ENCODE assay signal across 18 cellular contexts in genomic region chr14:44108601-44109000, GRCh38.
A peak's percentile ranks its signal among the peaks of the same experiment; 100 is the strongest.
DNase-seq lines count a peak whose midpoint lies in the region; ATAC-seq and TF ChIP-seq lines count a peak whose summit lies in the region.
"Had no signal": no experiment of that assay in that cellular context is flagged by ENCODE, and none has a peak within 500 bp of the region (broad histone marks: within the 10 kb centered on the region; RNA-seq: fewer than 3 reads in every experiment).

No MANE protein-coding gene starts in this region.

- no peak overlapping the region for H3K27ac Mint-ChIP-seq in progenitor cell of endocrine pancreas
- H3K27ac Mint-ChIP-seq: H9 had no signal

- no peaks in the 10 kb centered on the region for H3K4me1 Mint-ChIP-seq in progenitor cell of endocrine pancreas (ENCODE audit: low read depth)

- no peak for TF ChIP-seq CTCF in RWPE2 (IDR thresholded peaks at IDR 0.05; ENCODE audit: poor library complexity, severe bottlenecking)
- no peak for TF ChIP-seq CTCF in right atrium auricular region (IDR thresholded peaks at IDR 0.05)
- TF ChIP-seq CTCF in progenitor cell of endocrine pancreas (IDR thresholded peaks at IDR 0.05; ENCODE audit: unreplicated experiment) = no peak

- H3K4me3 Mint-ChIP-seq in progenitor cell of endocrine pancreas (ENCODE audit: low read depth) = no peak overlapping the region
- H3K4me3 Mint-ChIP-seq: H9 had no signal

- H3K27me3 Mint-ChIP-seq in progenitor cell of endocrine pancreas = no peaks in the 10 kb centered on the region

- peak; percentile 94 for ATAC-seq in RWPE2 (ENCODE audit: low read depth)
- ATAC-seq in esophagus mucosa = peak; percentile 26
- no peak for ATAC-seq in GM21528 (IDR thresholded peaks at IDR 0.05; ENCODE audit: low FRiP score, unreplicated experiment)
- ATAC-seq: HepG2 had no signal

- H3K27ac ChIP-seq in RWPE2 (ENCODE audit: poor library complexity, severe bottlenecking) (peak overlapping the region; percentile 1), right atrium auricular region (no peak overlapping the region)
- H3K27ac ChIP-seq: Peyer's patch had no signal

- H3K36me3 ChIP-seq in RWPE2 (ENCODE audit: low read depth) (no peaks in the 10 kb centered on the region), neuron (ENCODE audit: insufficient read depth, low read length) (no peaks in the 10 kb centered on the region), right atrium auricular region (no peaks in the 10 kb centered on the region)
- H3K36me3 ChIP-seq: Peyer's patch had no signal

- H3K4me1 ChIP-seq in RWPE2 (ENCODE audit: insufficient read depth, poor library complexity, severe bottlenecking) (peaks cover 8% of the 10 kb centered on the region), neuron (ENCODE audit: insufficient read depth, low read length) (no peaks in the 10 kb centered on the region), right atrium auricular region (no peaks in the 10 kb centered on the region)
- H3K4me1 ChIP-seq: Peyer's patch had no signal

- H3K4me3 ChIP-seq in RWPE2 (ENCODE audit: severe bottlenecking) = no peak overlapping the region
- no peak overlapping the region for H3K4me3 ChIP-seq in neuron (ENCODE audit: low read length)
- H3K4me3 ChIP-seq in right atrium auricular region = no peak overlapping the region
- H3K4me3 ChIP-seq: Peyer's patch had no signal

- DNase-seq in HT-29 (ENCODE audit: low spot score) (peak; percentile 3), RWPE2 (ENCODE audit: low spot score) (no peak), right atrium auricular region (ENCODE audit: low spot score) (no peak), progenitor cell of endocrine pancreas (ENCODE audit: low spot score, unreplicated experiment) (no peak)
- DNase-seq in NK-92 treated with Interleukin-12 subunit alpha and Interleukin-12 subunit beta, amount 100 ng/mL, for 24 hours (lab: John Stamatoyannopoulos, UW) = no peak
- DNase-seq: ACHN, C1 segment of cervical spinal cord, DMS79, H9, KBM-7, NCI-H187 treated with DMSO at 0.1 percent for 48 hours, NCI-H526 treated with DMSO at 0.1 percent for 48 hours, Peyer's patch, Right ventricle myocardium superior had no signal

- H3K9me3 ChIP-seq in RWPE2 (ENCODE audit: severe bottlenecking) (peaks cover 4% of the 10 kb centered on the region), neuron (ENCODE audit: low read length) (no peaks in the 10 kb centered on the region), right atrium auricular region (peaks cover 0 to 10% of the 10 kb centered on the region in 2 donors)
- H3K9me3 ChIP-seq: Peyer's patch had no signal

- H3K36me3 Mint-ChIP-seq in progenitor cell of endocrine pancreas (ENCODE audit: insufficient read depth) = no peaks in the 10 kb centered on the region

- H3K27me3 ChIP-seq in RWPE2 (ENCODE audit: insufficient read depth, poor library complexity, severe bottlenecking) (no peaks in the 10 kb centered on the region), neuron (ENCODE audit: insufficient read depth, low read length) (no peaks in the 10 kb centered on the region), right atrium auricular region (no peaks in the 10 kb centered on the region)
- H3K27me3 ChIP-seq: Peyer's patch had no signal

- H2AFZ ChIP-seq in neuron (ENCODE audit: low read depth, low read length) = peak overlapping the region; percentile 5

- peaks cover 11% of the 10 kb centered on the region for H3K9me3 Mint-ChIP-seq in progenitor cell of endocrine pancreas (ENCODE audit: low read depth)
